10 cellular contexts compared by ENCODE assay signal in the genomic region with DNA sequence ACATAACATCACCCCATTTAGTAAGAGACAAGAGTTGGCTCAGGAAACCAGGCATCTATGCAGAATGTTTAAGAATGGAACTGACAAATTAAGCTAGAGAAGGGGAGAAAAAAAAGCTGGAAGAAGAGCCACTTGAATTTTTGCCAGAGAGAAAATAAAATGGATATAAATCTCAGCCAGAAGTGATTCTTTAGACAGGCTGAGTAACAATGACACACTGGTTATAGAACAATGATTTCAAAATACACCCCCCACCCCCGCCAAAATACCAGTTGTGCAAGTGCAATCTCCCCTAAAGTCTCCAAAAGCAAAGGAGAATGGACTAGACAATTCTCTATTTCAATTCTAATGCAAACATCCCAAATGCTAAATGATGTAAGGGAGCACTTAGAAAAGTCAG. TPM values are rescaled to one million over a fixed set of nuclear protein-coding genes. Genes with fewer than 3 reads are reported as not detected.
DNase-seq lines count a peak whose midpoint lies in the region; ATAC-seq and TF ChIP-seq lines count a peak whose summit lies in the region.
"Had no signal": no experiment of that assay in that cellular context is flagged by ENCODE, and none has a peak within 500 bp of the region (broad histone marks: within the 10 kb centered on the region; RNA-seq: fewer than 3 reads in every experiment).

No MANE protein-coding gene starts in this region.

- H3K9me3 ChIP-seq in stomach, result no peaks in the 10 kb centered on the region

- H3K4me1 ChIP-seq in stomach, result peaks cover 16 to 56% (median 34%) of the 10 kb centered on the region in 4 donors

- H3K27ac Mint-ChIP-seq in activated CD8-positive, alpha-beta T cell treated with anti-CD3 and anti-CD28 coated beads for 36 hours, result peak overlapping the region; percentile 16
- no peak overlapping the region for H3K27ac Mint-ChIP-seq in activated CD8-positive, alpha-beta T cell treated with anti-CD3 and anti-CD28 coated beads, Interleukin-2, amount 10 ng/mL, durations not matched to agents 7 days and 5 days
- peak overlapping the region; percentile 70 for H3K27ac Mint-ChIP-seq in WTC11
- no peak overlapping the region for H3K27ac Mint-ChIP-seq in activated naive CD8-positive, alpha-beta T cell treated with anti-CD3 and anti-CD28 coated beads for 36 hours
- H3K27ac Mint-ChIP-seq: stimulated activated naive CD8-positive, alpha-beta T cell treated with anti-CD3 and anti-CD28 coated beads, Interleukin-15, Interleukin-2, amounts not matched to agents 100 ng/mL and 50 ng/mL, for 24 hours had no signal

- H3K36me3 ChIP-seq in stomach, result peaks cover 15 to 49% (median 25%) of the 10 kb centered on the region in 4 donors

- no peak for TF ChIP-seq CTCF in activated CD8-positive, alpha-beta T cell treated with anti-CD3 and anti-CD28 coated beads for 36 hours (IDR thresholded peaks at IDR 0.05)
- TF ChIP-seq CTCF in WTC11 (IDR thresholded peaks at IDR 0.05), result no peak
- TF ChIP-seq CTCF in fibroblast of villous mesenchyme (IDR thresholded peaks at IDR 0.05; ENCODE audit: insufficient read depth, low read depth, low read length), result no peak
- TF ChIP-seq CTCF in stomach (IDR thresholded peaks at IDR 0.05), result no peak
- TF ChIP-seq CTCF in GM13977 (IDR thresholded peaks at IDR 0.05; ENCODE audit: extremely low read depth, insufficient read depth, missing control alignments), result no peak
- no peak for TF ChIP-seq CTCF in lower leg skin (IDR thresholded peaks at IDR 0.05)

- DNase-seq in activated CD8-positive, alpha-beta T cell treated with anti-CD3 and anti-CD28 coated beads for 36 hours, result no peak
- DNase-seq in activated CD8-positive, alpha-beta T cell treated with anti-CD3 and anti-CD28 coated beads, Interleukin-2, amount 10 ng/mL, durations not matched to agents 7 days and 5 days, result no peak
- DNase-seq in WTC11 (ENCODE audit: low spot score) (no peak), fibroblast of villous mesenchyme (ENCODE audit: low read depth) (peak; percentile 42), stomach (no peak), GM13977 (ENCODE audit: low spot score) (no peak), lower leg skin (ENCODE audit: low spot score in 2 of 2) (no peak)
- DNase-seq in activated naive CD8-positive, alpha-beta T cell treated with anti-CD3 and anti-CD28 coated beads for 36 hours, result no peak
- DNase-seq: DMS53 had no signal

- H3K27me3 Mint-ChIP-seq in activated CD8-positive, alpha-beta T cell treated with anti-CD3 and anti-CD28 coated beads for 36 hours, result no peaks in the 10 kb centered on the region
- no peaks in the 10 kb centered on the region for H3K27me3 Mint-ChIP-seq in activated CD8-positive, alpha-beta T cell treated with anti-CD3 and anti-CD28 coated beads, Interleukin-2, amount 10 ng/mL, durations not matched to agents 7 days and 5 days (ENCODE audit: low read depth)
- H3K27me3 Mint-ChIP-seq in WTC11 (ENCODE audit: low read depth), result no peaks in the 10 kb centered on the region
- H3K27me3 Mint-ChIP-seq in activated naive CD8-positive, alpha-beta T cell treated with anti-CD3 and anti-CD28 coated beads for 36 hours, result no peaks in the 10 kb centered on the region
- H3K27me3 Mint-ChIP-seq: stimulated activated naive CD8-positive, alpha-beta T cell treated with anti-CD3 and anti-CD28 coated beads, Interleukin-15, Interleukin-2, amounts not matched to agents 100 ng/mL and 50 ng/mL, for 24 hours had no signal

- ATAC-seq in activated CD8-positive, alpha-beta T cell treated with anti-CD3 and anti-CD28 coated beads for 36 hours, result no peak
- no peak for ATAC-seq in activated CD8-positive, alpha-beta T cell treated with anti-CD3 and anti-CD28 coated beads, Interleukin-2, amount 10 ng/mL, durations not matched to agents 7 days and 5 days
- no peak for ATAC-seq in WTC11

- peaks cover 30% of the 10 kb centered on the region for H3K36me3 Mint-ChIP-seq in activated CD8-positive, alpha-beta T cell treated with anti-CD3 and anti-CD28 coated beads for 36 hours (ENCODE audit: low read depth)
- peaks cover 25% of the 10 kb centered on the region for H3K36me3 Mint-ChIP-seq in activated CD8-positive, alpha-beta T cell treated with anti-CD3 and anti-CD28 coated beads, Interleukin-2, amount 10 ng/mL, durations not matched to agents 7 days and 5 days (ENCODE audit: low read depth)
- H3K36me3 Mint-ChIP-seq in WTC11, result peaks cover 28% of the 10 kb centered on the region
- H3K36me3 Mint-ChIP-seq in activated naive CD8-positive, alpha-beta T cell treated with anti-CD3 and anti-CD28 coated beads for 36 hours, result peaks cover 29% of the 10 kb centered on the region

- no peak for TF ChIP-seq EP300 in stomach (IDR thresholded peaks at IDR 0.05)

- TF ChIP-seq POLR2A in stomach (IDR thresholded peaks at IDR 0.05), result no peak
- TF ChIP-seq POLR2A in lower leg skin (IDR thresholded peaks at IDR 0.05), result no peak

- peaks cover 17% of the 10 kb centered on the region for H3K4me1 Mint-ChIP-seq in activated CD8-positive, alpha-beta T cell treated with anti-CD3 and anti-CD28 coated beads for 36 hours (ENCODE audit: low read depth)
- peaks cover 17% of the 10 kb centered on the region for H3K4me1 Mint-ChIP-seq in activated CD8-positive, alpha-beta T cell treated with anti-CD3 and anti-CD28 coated beads, Interleukin-2, amount 10 ng/mL, durations not matched to agents 7 days and 5 days (ENCODE audit: low read depth)
- H3K4me1 Mint-ChIP-seq in WTC11, result peaks cover 16% of the 10 kb centered on the region
- peaks cover 15% of the 10 kb centered on the region for H3K4me1 Mint-ChIP-seq in activated naive CD8-positive, alpha-beta T cell treated with anti-CD3 and anti-CD28 coated beads for 36 hours

- H3K27ac ChIP-seq in stomach, result peak overlapping the region in 4 of 5 donors; percentile 46 to 65 (median 52)

- intact Hi-C loops in activated CD8-positive, alpha-beta T cell treated with anti-CD3 and anti-CD28 coated beads for 36 hours (cut with micrococcal nuclease), result no loop called here
- intact Hi-C loops in stomach (cut with DNase I; ENCODE audit: low total_unique reads), result loop anchor here (10.0 kb wide), 1 partner anchor 61 kb away; no protein-coding TSS in a partner anchor
- intact Hi-C loops in lower leg skin (cut with DNase I; ENCODE audit: low total_unique reads), result loop anchor here (5.0 kb wide), 1 partner anchor 102 kb away; a partner anchor contains a TSS

- no peak overlapping the region for H3K4me3 Mint-ChIP-seq in activated CD8-positive, alpha-beta T cell treated with anti-CD3 and anti-CD28 coated beads for 36 hours
- H3K4me3 Mint-ChIP-seq in activated CD8-positive, alpha-beta T cell treated with anti-CD3 and anti-CD28 coated beads, Interleukin-2, amount 10 ng/mL, durations not matched to agents 7 days and 5 days, result no peak overlapping the region
- H3K4me3 Mint-ChIP-seq in WTC11, result no peak overlapping the region
- no peak overlapping the region for H3K4me3 Mint-ChIP-seq in activated naive CD8-positive, alpha-beta T cell treated with anti-CD3 and anti-CD28 coated beads for 36 hours
- H3K4me3 Mint-ChIP-seq: stimulated activated naive CD8-positive, alpha-beta T cell treated with anti-CD3 and anti-CD28 coated beads, Interleukin-15, Interleukin-2, amounts not matched to agents 100 ng/mL and 50 ng/mL, for 24 hours had no signal

- WGBS in stomach, 5 donors, result 30 to 72% (median 55%) methylated on average over 1 of the region's 1 CpG
- WGBS in lower leg skin, 2 donors, result 38 to 60% methylated on average over 1 of the region's 1 CpG

- H3K27me3 ChIP-seq in stomach, result no peaks in the 10 kb centered on the region

- in situ Hi-C loops in GM13977 (cut with MboI; ENCODE audit: low pct_unique_long_range_greater_than_20kb, low sequenced_read_pairs, unreplicated experiment), result no loop called here

- H3K9me3 Mint-ChIP-seq in activated CD8-positive, alpha-beta T cell treated with anti-CD3 and anti-CD28 coated beads for 36 hours, result no peaks in the 10 kb centered on the region
- no peaks in the 10 kb centered on the region for H3K9me3 Mint-ChIP-seq in activated CD8-positive, alpha-beta T cell treated with anti-CD3 and anti-CD28 coated beads, Interleukin-2, amount 10 ng/mL, durations not matched to agents 7 days and 5 days (ENCODE audit: insufficient read depth)
- H3K9me3 Mint-ChIP-seq in WTC11, result 0 out of 2 replicates have a peak, but pooled peaks cover 3% of the 10 kb centered on the region
- no peaks in the 10 kb centered on the region for H3K9me3 Mint-ChIP-seq in activated naive CD8-positive, alpha-beta T cell treated with anti-CD3 and anti-CD28 coated beads for 36 hours
- H3K9me3 Mint-ChIP-seq: stimulated activated naive CD8-positive, alpha-beta T cell treated with anti-CD3 and anti-CD28 coated beads, Interleukin-15, Interleukin-2, amounts not matched to agents 100 ng/mL and 50 ng/mL, for 24 hours had no signal

- H3K4me3 ChIP-seq in fibroblast of villous mesenchyme (ENCODE audit: low read depth, low read length), result no peak overlapping the region
- H3K4me3 ChIP-seq in stomach, result no peak overlapping the region
- no peak overlapping the region for H3K4me3 ChIP-seq in lower leg skin (ENCODE audit: low read depth, poor library complexity, severe bottlenecking)

- CTCF ChIA-PET in activated CD8-positive, alpha-beta T cell treated with anti-CD3 and anti-CD28 coated beads for 36 hours (lab: Charles Lee), result interaction anchor here (1.0 to 2.8 kb wide), 8 partner anchors 22 to 467 kb away, joined by 3 to 11 read pairs (median 4); a partner anchor contains a TSS
- CTCF ChIA-PET in activated CD8-positive, alpha-beta T cell treated with anti-CD3 and anti-CD28 coated beads, Interleukin-2, amount 10 ng/mL, durations not matched to agents 7 days and 5 days (lab: Charles Lee), result interaction anchor here (0.7 to 6.2 kb wide), 9 partner anchors 10 to 804 kb away, joined by 3 to 102 read pairs (median 4); a partner anchor contains a TSS
- CTCF ChIA-PET in WTC11 (lab: Charles Lee), result interaction anchor here (0.6 to 4.2 kb wide), 8 partner anchors 30 to 560 kb away, joined by 3 to 30 read pairs (median 4); a partner anchor contains a TSS

- POLR2A ChIA-PET in activated CD8-positive, alpha-beta T cell treated with anti-CD3 and anti-CD28 coated beads for 36 hours (lab: Charles Lee), result interaction anchor here (0.8 to 2.0 kb wide), 2 partner anchors 12 to 28 kb away, joined by 3 to 8 read pairs; no protein-coding TSS in a partner anchor
- POLR2A ChIA-PET in activated CD8-positive, alpha-beta T cell treated with anti-CD3 and anti-CD28 coated beads, Interleukin-2, amount 10 ng/mL, durations not matched to agents 7 days and 5 days (lab: Charles Lee), result interaction anchor here (1.0 to 1.8 kb wide), 2 partner anchors 23 to 29 kb away, joined by 4 to 7 read pairs; a partner anchor contains a TSS
- POLR2A ChIA-PET in WTC11 (lab: Charles Lee), result interaction anchor here (0.6 to 0.7 kb wide), 3 partner anchors 12 to 1912 kb away, joined by 3 read pairs; no protein-coding TSS in a partner anchor

RNA-seq across cellular contexts. Expression of a gene that starts 22.4 kb away (rescaled TPM):
- total RNA-seq in activated CD8-positive, alpha-beta T cell treated with anti-CD3 and anti-CD28 coated beads for 36 hours, result 100 to 1,000 TPM; 104 to 110 TPM
- total RNA-seq in activated CD8-positive, alpha-beta T cell treated with anti-CD3 and anti-CD28 coated beads, Interleukin-2, amount 10 ng/mL, durations not matched to agents 7 days and 5 days, result 10 to 100 TPM; 61.9 to 62.5 TPM
- total RNA-seq in WTC11 (2021), result 96.8 to 102 TPM (median 98.0 TPM) in 3 replicates
- 53.5 and 82.5 TPM in 2 replicates for total RNA-seq in fibroblast of villous mesenchyme
- 10 to 100 TPM; 19.8 to 34.5 (median 30.4) TPM for total RNA-seq in stomach
- polyA plus RNA-seq in stomach, result 10 to 100 TPM; 25.4 to 30.7 (median 29.9) TPM
- total RNA-seq in activated naive CD8-positive, alpha-beta T cell treated with anti-CD3 and anti-CD28 coated beads for 36 hours, result 100 to 1,000 TPM; 103 to 110 TPM
- 10 to 100 TPM; 15.0 to 31.7 (median 19.0) TPM for total RNA-seq in lower leg skin

RNA-seq across cellular contexts. Expression of a gene that starts 26.4 kb away (rescaled TPM):
- total RNA-seq in activated CD8-positive, alpha-beta T cell treated with anti-CD3 and anti-CD28 coated beads for 36 hours, result 10 to 100 TPM; 20.2 to 20.7 TPM
- 10 to 100 TPM; 19.3 to 19.7 TPM for total RNA-seq in activated CD8-positive, alpha-beta T cell treated with anti-CD3 and anti-CD28 coated beads, Interleukin-2, amount 10 ng/mL, durations not matched to agents 7 days and 5 days
- total RNA-seq in WTC11 (2021) (121 to 122 TPM (median 121 TPM) in 3 replicates), fibroblast of villous mesenchyme (27.4 and 27.6 TPM in 2 replicates), stomach (100 to 1,000 TPM in 1 of 5 donors, 10 to 100 TPM in 4; 10.5 to 132 (median 36.2) TPM), lower leg skin (10 to 100 TPM; 10.9 to 14.8 (median 12.1) TPM)
- polyA plus RNA-seq in stomach, result 10 to 100 TPM; 16.8 to 52.0 (median 44.1) TPM
- 10 to 100 TPM; 30.8 to 31.1 TPM for total RNA-seq in activated naive CD8-positive, alpha-beta T cell treated with anti-CD3 and anti-CD28 coated beads for 36 hours

RNA-seq across cellular contexts. Expression of a gene that starts 29.3 kb away (rescaled TPM):
- 10 to 100 TPM; 26.1 to 28.5 TPM for total RNA-seq in activated CD8-positive, alpha-beta T cell treated with anti-CD3 and anti-CD28 coated beads for 36 hours
- 10 to 100 TPM; 24.3 to 26.0 TPM for total RNA-seq in activated CD8-positive, alpha-beta T cell treated with anti-CD3 and anti-CD28 coated beads, Interleukin-2, amount 10 ng/mL, durations not matched to agents 7 days and 5 days
- total RNA-seq in WTC11 (2021) (32.1 to 36.3 TPM (median 32.7 TPM) in 3 replicates), fibroblast of villous mesenchyme (40.2 and 40.3 TPM in 2 replicates), stomach (10 to 100 TPM in 4 of 5 donors, 1 to 10 TPM in 1; 1.8 to 41.9 (median 17.7) TPM), lower leg skin (10 to 100 TPM; 28.4 to 48.0 (median 41.2) TPM)
- 10 to 100 TPM; 29.6 to 40.8 (median 38.0) TPM for polyA plus RNA-seq in stomach
- 10 to 100 TPM; 22.7 to 26.9 TPM for total RNA-seq in activated naive CD8-positive, alpha-beta T cell treated with anti-CD3 and anti-CD28 coated beads for 36 hours

RNA-seq across cellular contexts. Expression of a gene that starts 39.7 kb away (rescaled TPM):
- 1 to 10 TPM; 1.7 to 2.4 TPM for total RNA-seq in activated CD8-positive, alpha-beta T cell treated with anti-CD3 and anti-CD28 coated beads for 36 hours
- total RNA-seq in activated CD8-positive, alpha-beta T cell treated with anti-CD3 and anti-CD28 coated beads, Interleukin-2, amount 10 ng/mL, durations not matched to agents 7 days and 5 days, result under 1 TPM; 0.68 to 0.78 TPM
- total RNA-seq in WTC11 (2021) (6.1 to 8.6 TPM (median 7.6 TPM) in 3 replicates), fibroblast of villous mesenchyme (0.43 and 0.64 TPM in 2 replicates), stomach (1 to 10 TPM in 1 of 5 donors, under 1 TPM in 2, not detected in 2; 0.29 to 1.5 (median 0.58) TPM), lower leg skin (1 to 10 TPM; 3.2 to 4.9 (median 3.6) TPM)
- polyA plus RNA-seq in stomach, result 1 to 10 TPM in 2 of 3 donors, under 1 TPM in 1; 0.61 to 1.4 (median 1.2) TPM
- 1 to 10 TPM in 1 of 2 experiments, under 1 TPM in 1; 0.82 to 1.1 TPM for total RNA-seq in activated naive CD8-positive, alpha-beta T cell treated with anti-CD3 and anti-CD28 coated beads for 36 hours

Comparison
In these comparisons a context has a peak if more than half of its experiments do, and no peak if none do; other contexts are left out.
1. H3K27ac Mint-ChIP-seq: peak in activated CD8-positive, alpha-beta T cell treated with anti-CD3 and anti-CD28 coated beads for 36 hours (single experiment) and WTC11 (single experiment); none in activated CD8-positive, alpha-beta T cell treated with anti-CD3 and anti-CD28 coated beads, Interleukin-2, amount 10 ng/mL, durations not matched to agents 7 days and 5 days (single experiment) and activated naive CD8-positive, alpha-beta T cell treated with anti-CD3 and anti-CD28 coated beads for 36 hours (single experiment).